In genomic region chr6:163229050-163229449, GRCh38 we compare ENCODE assay signal across 29 cellular contexts.
DNase-seq lines count a peak whose midpoint lies in the region; ATAC-seq and TF ChIP-seq lines count a peak whose summit lies in the region.
"Had no signal": no experiment of that assay in that cellular context is flagged by ENCODE, and none has a peak within 500 bp of the region (broad histone marks: within the 10 kb centered on the region; RNA-seq: fewer than 3 reads in every experiment).

No MANE protein-coding gene starts in this region.

- H3K4me3 ChIP-seq in Jurkat, Clone E6-1 (ENCODE audit: low read length), result no peak overlapping the region
- no peak overlapping the region for H3K4me3 ChIP-seq in esophagus muscularis mucosa
- H3K4me3 ChIP-seq: A549; BLaER1; BLaER1 treated with 17β-estradiol and CSF1 and Interleukin-3, amounts not matched to agents 10 nM and 100 nM had no signal

- H3K27ac ChIP-seq in esophagus muscularis mucosa (replicated peaks in 1 of 4), result no peak overlapping the region
- H3K27ac ChIP-seq: 22Rv1; A549; BLaER1; BLaER1 treated with 17β-estradiol and CSF1 and Interleukin-3, amounts not matched to agents 10 nM and 100 nM; C4-2B had no signal

- intact Hi-C loops in esophagus muscularis mucosa (cut with DNase I), result no loop called here

- H3K27me3 ChIP-seq in esophagus muscularis mucosa, result no peaks in the 10 kb centered on the region
- H3K27me3 ChIP-seq: BE2C; BLaER1; BLaER1 treated with 17β-estradiol and CSF1 and Interleukin-3, amounts not matched to agents 10 nM and 100 nM had no signal

- H3K36me3 ChIP-seq in esophagus muscularis mucosa, result no peaks in the 10 kb centered on the region
- H3K36me3 ChIP-seq: BE2C; BLaER1; BLaER1 treated with 17β-estradiol and CSF1 and Interleukin-3, amounts not matched to agents 10 nM and 100 nM had no signal

- TF ChIP-seq CTCF in esophagus muscularis mucosa (IDR thresholded peaks at IDR 0.05), result no peak

- peak; percentile 54 for DNase-seq in Jurkat, Clone E6-1 (ENCODE audit: low read depth, low spot score)
- DNase-seq in esophagus muscularis mucosa (ENCODE audit: extremely low spot score), result peak; percentile 62
- DNase-seq in effector CD8-positive, alpha-beta T cell (lab: John Stamatoyannopoulos, UW), result no peak
- DNase-seq: 8988T; ACHN; AML-193; BE2C; C1 segment of cervical spinal cord; Caco-2; Calu3; CD4-positive, alpha-beta memory T cell; CD4-positive, alpha-beta T cell; CD4-positive, CD25-positive, alpha-beta regulatory T cell; CD8-positive, alpha-beta memory T cell; CD8-positive, alpha-beta T cell; COR-L47; DMS 273 treated with DMSO at 0.1 percent for 48 hours; DMS153; DMS53; DMS79; DMS79 treated with DMSO at 0.1 percent for 48 hours; DND-41; EL had no signal

- ATAC-seq in HG03565 (IDR thresholded peaks at IDR 0.05; ENCODE audit: unreplicated experiment), result no peak
- ATAC-seq: A549; CD8-positive, alpha-beta T cell had no signal

- TF ChIP-seq EP300 in esophagus muscularis mucosa (IDR thresholded peaks at IDR 0.05), result no peak

- H3K4me1 ChIP-seq in esophagus muscularis mucosa, result no peaks in the 10 kb centered on the region
- H3K4me1 ChIP-seq: A549; BE2C; BLaER1; BLaER1 treated with 17β-estradiol and CSF1 and Interleukin-3, amounts not matched to agents 10 nM and 100 nM; Caco-2 had no signal

- WGBS in esophagus muscularis mucosa, result 78% methylated on average over 2 of the region's 2 CpGs

- peaks cover 0 to 4% (median 0%) of the 10 kb centered on the region in 4 donors for H3K9me3 ChIP-seq in esophagus muscularis mucosa
- H3K9me3 ChIP-seq: A549, BE2C, Caco-2 had no signal

- TF ChIP-seq POLR2A in esophagus muscularis mucosa (IDR thresholded peaks at IDR 0.05; ENCODE audit: low read depth), result no peak
